In the genomic region with DNA sequence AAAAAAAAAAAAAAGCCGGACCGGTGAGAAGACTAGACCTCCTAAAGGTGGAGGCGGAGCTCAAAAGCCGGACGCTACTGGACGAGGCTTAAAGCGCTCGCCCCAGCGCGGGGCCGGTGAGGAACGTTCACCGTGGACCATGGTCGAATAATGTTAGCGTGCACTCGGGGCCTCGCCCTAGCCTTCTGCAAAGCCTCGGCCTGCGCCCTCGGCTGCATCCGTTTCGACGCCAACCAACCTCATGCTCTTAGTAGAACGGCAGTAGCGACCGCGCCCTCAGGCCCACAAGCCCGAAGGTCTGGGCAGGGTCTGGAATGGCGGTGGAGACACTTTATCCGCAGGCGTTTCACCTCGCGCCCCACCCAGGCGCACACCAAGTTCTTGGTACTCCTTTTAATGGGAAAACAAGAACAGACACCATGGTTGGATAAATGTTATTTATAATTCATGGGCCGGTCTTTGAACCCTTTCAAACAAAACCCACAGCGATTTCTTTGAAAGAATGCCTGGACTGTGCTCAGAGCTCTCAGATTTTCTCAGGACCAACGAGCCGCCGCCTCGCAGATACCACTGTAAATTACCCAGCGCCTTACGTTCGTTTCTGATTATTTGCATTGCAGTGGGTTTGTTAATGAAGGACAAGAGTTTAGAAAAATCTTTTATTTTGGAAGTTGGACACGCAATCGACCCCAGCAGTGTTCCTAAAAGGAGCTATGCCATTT, we compare ENCODE assay signal across 8 cellular contexts. TPM values are rescaled to one million over a fixed set of nuclear protein-coding genes. Genes with fewer than 3 reads are reported as not detected.
DNase-seq lines count a peak whose midpoint lies in the region; ATAC-seq and TF ChIP-seq lines count a peak whose summit lies in the region.

No MANE protein-coding gene starts in this region.

- DNase-seq in GM23248: no peak
- no peak for DNase-seq in activated CD8-positive, alpha-beta T cell treated with anti-CD3 and anti-CD28 coated beads, Interleukin-2, amount 10 ng/mL, durations not matched to agents 7 days and 5 days
- peak; percentile 65 for DNase-seq in left kidney (ENCODE audit: low read depth, low spot score)
- no peak for DNase-seq in DMS 273 treated with DMSO at 0.1 percent for 48 hours (lab: John Stamatoyannopoulos, UW)

- H3K4me3 ChIP-seq in ACC112 (ENCODE audit: low read depth, low read length): peak overlapping the region; percentile 89
- peak overlapping the region; percentile 65 for H3K4me3 ChIP-seq in GM23248

- no peaks in the 10 kb centered on the region; the same call in 1 of the 2 replicates for H3F3A ChIP-seq in GM23248 (ENCODE audit: insufficient read depth)

- WGBS in GM23248 (ENCODE audit: low coverage in 1 of 2, low lambda C conversion rate in 2 of 2, missing lambda C conversion rate in 2 of 2), 2 experiments: 28 to 36% methylated on average over 43 to 45 of the region's 45 CpGs

- H3K27ac ChIP-seq in ACC112 (ENCODE audit: low read depth, low read length) (no peak overlapping the region), GM23248 (peak overlapping the region; percentile 61)

- peaks cover 7% of the 10 kb centered on the region for H3K36me3 Mint-ChIP-seq in activated CD8-positive, alpha-beta T cell treated with anti-CD3 and anti-CD28 coated beads, Interleukin-2, amount 10 ng/mL, durations not matched to agents 7 days and 5 days (ENCODE audit: low read depth)

- POLR2A ChIA-PET in activated CD8-positive, alpha-beta T cell treated with anti-CD3 and anti-CD28 coated beads, Interleukin-2, amount 10 ng/mL, durations not matched to agents 7 days and 5 days (lab: Charles Lee): interaction anchor here (0.6 kb wide), 1 partner anchor 9 kb away, joined by 4 read pairs; no protein-coding TSS in a partner anchor

- peak overlapping the region; percentile 58 for H2AFZ ChIP-seq in ACC112 (ENCODE audit: low read length, unreplicated experiment)
- H2AFZ ChIP-seq in GM23248: peak overlapping the region; percentile 68

- H3K9ac ChIP-seq in GM23248: peak overlapping the region; percentile 80

- H3K36me3 ChIP-seq in ACC112 (ENCODE audit: insufficient read depth, low read length) (no peaks in the 10 kb centered on the region), GM23248 (ENCODE audit: low read depth) (no peaks in the 10 kb centered on the region)

- peak overlapping the region; percentile 3 for H3K27ac Mint-ChIP-seq in activated CD8-positive, alpha-beta T cell treated with anti-CD3 and anti-CD28 coated beads, Interleukin-2, amount 10 ng/mL, durations not matched to agents 7 days and 5 days

- H3K4me2 ChIP-seq in GM23248 (ENCODE audit: unreplicated experiment): peak overlapping the region; percentile 61

- peaks cover 42% of the 10 kb centered on the region for H3K4me1 Mint-ChIP-seq in activated CD8-positive, alpha-beta T cell treated with anti-CD3 and anti-CD28 coated beads, Interleukin-2, amount 10 ng/mL, durations not matched to agents 7 days and 5 days (ENCODE audit: low read depth)

- H4K20me1 ChIP-seq in GM23248 (ENCODE audit: insufficient read depth): no peaks in the 10 kb centered on the region

- H3K79me2 ChIP-seq in ACC112 (ENCODE audit: control insufficient read depth, insufficient read depth, low read length, unreplicated experiment) (peaks cover 3% of the 10 kb centered on the region), GM23248 (ENCODE audit: insufficient read depth) (no peaks in the 10 kb centered on the region)

- CTCF ChIA-PET in activated CD8-positive, alpha-beta T cell treated with anti-CD3 and anti-CD28 coated beads, Interleukin-2, amount 10 ng/mL, durations not matched to agents 7 days and 5 days (lab: Charles Lee): interaction anchor here (0.7 to 2.6 kb wide), 3 partner anchors 12 to 100 kb away, joined by 3 to 14 read pairs (median 3); no protein-coding TSS in a partner anchor

- in situ Hi-C loops in GM23248 (cut with MboI): no loop called here

- H3K27me3 Mint-ChIP-seq in activated CD8-positive, alpha-beta T cell treated with anti-CD3 and anti-CD28 coated beads, Interleukin-2, amount 10 ng/mL, durations not matched to agents 7 days and 5 days (ENCODE audit: low read depth): peaks cover 55% of the 10 kb centered on the region

- no peaks in the 10 kb centered on the region for H3K9me3 ChIP-seq in GM23248 (ENCODE audit: low read depth)

- no peaks in the 10 kb centered on the region for H3K9me2 ChIP-seq in GM23248 (ENCODE audit: insufficient read depth)

- TF ChIP-seq POLR2A in GM18505 (IDR thresholded peaks at IDR 0.05; ENCODE audit: borderline replicate concordance, extremely low read depth, insufficient read depth, insufficient read length): no peak

- peaks cover 49% of the 10 kb centered on the region for H3K27me3 ChIP-seq in ACC112 (ENCODE audit: insufficient read depth, low read length)
- peaks cover 39% of the 10 kb centered on the region for H3K27me3 ChIP-seq in GM23248 (replicated peaks; ENCODE audit: insufficient read depth)

- ATAC-seq in activated CD8-positive, alpha-beta T cell treated with anti-CD3 and anti-CD28 coated beads, Interleukin-2, amount 10 ng/mL, durations not matched to agents 7 days and 5 days: no peak
- no peak for ATAC-seq in GM18505 (IDR thresholded peaks at IDR 0.05; ENCODE audit: unreplicated experiment)
- no peak for ATAC-seq in GM19452 (IDR thresholded peaks at IDR 0.05; ENCODE audit: unreplicated experiment)
- ATAC-seq in GM19328 (IDR thresholded peaks at IDR 0.05; ENCODE audit: unreplicated experiment): no peak

- H3K9me3 Mint-ChIP-seq in activated CD8-positive, alpha-beta T cell treated with anti-CD3 and anti-CD28 coated beads, Interleukin-2, amount 10 ng/mL, durations not matched to agents 7 days and 5 days (ENCODE audit: insufficient read depth): no peaks in the 10 kb centered on the region

- H3K4me1 ChIP-seq in ACC112 (ENCODE audit: control insufficient read depth, insufficient read depth, low read length, unreplicated experiment): peaks cover 14% of the 10 kb centered on the region
- H3K4me1 ChIP-seq in GM23248 (ENCODE audit: insufficient read depth): no peaks in the 10 kb centered on the region

- H3K4me3 Mint-ChIP-seq in activated CD8-positive, alpha-beta T cell treated with anti-CD3 and anti-CD28 coated beads, Interleukin-2, amount 10 ng/mL, durations not matched to agents 7 days and 5 days: peak overlapping the region; percentile 67

RNA-seq across cellular contexts. Expression of gene ISL2, which starts 1.3 kb away (rescaled TPM):
- total RNA-seq in GM23248 (2014; rRNA removed; shearing (Covaris generic)): 2.2 and 2.8 TPM in 2 replicates
- polyA plus RNA-seq in GM23248 (2016; fragmentation: Nextera tagmentation; extraction: Ambion mirVana): 0.68 and 0.98 TPM in 2 replicates
- under 1 TPM; 0.32 to 0.37 TPM for total RNA-seq in activated CD8-positive, alpha-beta T cell treated with anti-CD3 and anti-CD28 coated beads, Interleukin-2, amount 10 ng/mL, durations not matched to agents 7 days and 5 days

RNA-seq across cellular contexts. Expression of gene ETFA, which starts 24.0 kb away (rescaled TPM):
- total RNA-seq in GM23248 (2014; rRNA removed; shearing (Covaris generic)): 77.4 and 94.8 TPM in 2 replicates
- polyA plus RNA-seq in GM23248 (2016; fragmentation: Nextera tagmentation; extraction: Ambion mirVana): 141 and 147 TPM in 2 replicates
- 100 to 1,000 TPM; 108 to 111 TPM for total RNA-seq in activated CD8-positive, alpha-beta T cell treated with anti-CD3 and anti-CD28 coated beads, Interleukin-2, amount 10 ng/mL, durations not matched to agents 7 days and 5 days
